In the genomic region with DNA sequence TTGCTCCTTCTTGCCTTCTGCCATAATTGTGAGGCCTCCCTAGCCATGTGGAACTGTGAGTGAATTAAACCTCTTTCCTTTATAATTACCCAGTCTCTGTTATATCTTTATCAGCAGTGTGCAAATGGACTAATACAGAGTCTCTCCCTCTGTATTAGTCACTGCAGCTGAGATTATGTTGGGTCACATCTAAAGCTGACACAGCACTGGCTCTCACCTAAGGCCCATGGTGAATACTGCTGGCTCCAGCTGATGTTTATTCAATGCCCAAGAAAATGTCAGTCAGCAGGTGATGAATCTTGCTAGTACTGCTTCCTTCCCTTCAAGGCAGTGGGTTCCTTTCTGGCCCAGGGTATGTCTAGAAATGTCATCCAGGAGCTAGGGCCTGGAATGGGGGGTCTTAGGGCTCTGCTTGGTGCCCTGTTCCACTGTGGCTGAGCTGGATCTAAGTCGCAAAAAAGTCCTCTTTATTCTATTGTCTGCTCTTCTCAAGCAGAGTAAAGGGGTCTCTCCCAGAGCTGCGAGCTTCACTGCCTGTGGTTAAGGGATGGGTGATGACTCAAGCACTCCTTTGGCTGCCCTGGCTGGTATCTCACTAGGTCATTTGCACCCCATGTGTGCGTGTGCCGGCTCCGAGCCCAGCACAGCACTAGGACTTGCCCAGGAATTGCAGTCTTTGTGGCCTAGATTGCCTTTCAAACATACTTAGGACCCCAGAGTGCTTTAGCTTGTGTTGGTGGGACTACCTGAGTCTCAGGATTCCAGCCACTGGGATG, we compare ENCODE assay signal across 27 cellular contexts. TPM values are rescaled to one million over a fixed set of nuclear protein-coding genes. Genes with fewer than 3 reads are reported as not detected.
DNase-seq lines count a peak whose midpoint lies in the region; ATAC-seq and TF ChIP-seq lines count a peak whose summit lies in the region.
"Had no signal": no experiment of that assay in that cellular context is flagged by ENCODE, and none has a peak within 500 bp of the region (broad histone marks: within the 10 kb centered on the region; RNA-seq: fewer than 3 reads in every experiment).

No MANE protein-coding gene starts in this region.

- H3K9me3 Mint-ChIP-seq in GM23338, result peaks cover 7% of the 10 kb centered on the region
- peaks cover 2% of the 10 kb centered on the region for H3K9me3 Mint-ChIP-seq in endodermal cell
- peaks cover 11% of the 10 kb centered on the region for H3K9me3 Mint-ChIP-seq in neural progenitor cell

- H3K27ac ChIP-seq in GM23338 (ENCODE audit: low read depth) (no peak overlapping the region), PC-3 (ENCODE audit: low read length) (no peak overlapping the region), endodermal cell (ENCODE audit: low read depth, low read length) (no peak overlapping the region), neural progenitor cell (no peak overlapping the region)
- H3K27ac ChIP-seq: coronary artery, left ventricle myocardium inferior, psoas muscle, RWPE1 had no signal

- H3K27ac Mint-ChIP-seq in GM23338 (no peak overlapping the region), endodermal cell (no peak overlapping the region), neural progenitor cell (no peak overlapping the region)
- H3K27ac Mint-ChIP-seq: activated naive CD8-positive, alpha-beta T cell treated with anti-CD3 and anti-CD28 coated beads for 36 hours; brain; CD4-positive, alpha-beta T cell had no signal

- intact Hi-C loops in PC-3 (cut with micrococcal nuclease), result no loop called here
- intact Hi-C loops in sciatic nerve (cut with DNase I), result no loop called here
- intact Hi-C loops in posterior vena cava (cut with DNase I), result no loop called here

- BruUV-seq in PC-3 (replicated peaks; lab: Mats Ljungman, UMichigan), result no TSS peak

- POLR2A ChIA-PET in PC-3 (lab: Charles Lee; ENCODE audit: unreplicated experiment), result no interaction called here

- no peak for DNase-seq in GM23338 (ENCODE audit: low spot score)
- peak; percentile 9 for DNase-seq in PC-3
- DNase-seq in endodermal cell, result peak; percentile 42
- no peak for DNase-seq in neural progenitor cell (ENCODE audit: low spot score)
- no peak for DNase-seq in sciatic nerve (ENCODE audit: low spot score)
- DNase-seq in posterior vena cava (ENCODE audit: low spot score), result no peak
- DNase-seq: activated CD4-positive, alpha-beta T cell treated with anti-CD3 and anti-CD28 coated beads, Interleukin-2, amount 50 U/mL, for 1 hour; activated CD8-positive, alpha-beta memory T cell treated with anti-CD3 and anti-CD28 coated beads, Interleukin-2, amount 50 U/mL, for 4 hours; activated naive CD8-positive, alpha-beta T cell treated with anti-CD3 and anti-CD28 coated beads for 36 hours; CD4-positive, alpha-beta T cell; head of caudate nucleus; left ventricle myocardium inferior; mucosa of descending colon; NCI-H1436 treated with DMSO at 0.1 percent for 48 hours; NCI-H510A; psoas muscle; small intestine; stimulated activated CD4-positive, alpha-beta T cell treated with anti-CD3 and anti-CD28 coated beads, Interleukin-2, amount 100 ng/mL, for 48 hours; stimulated activated naive CD4-positive, alpha-beta T cell had no signal

- no peaks in the 10 kb centered on the region for H3K36me3 ChIP-seq in GM23338 (ENCODE audit: insufficient read depth)
- no peaks in the 10 kb centered on the region for H3K36me3 ChIP-seq in PC-3 (ENCODE audit: low read depth, low read length)
- H3K36me3 ChIP-seq in endodermal cell (ENCODE audit: control insufficient read depth, insufficient read depth, low read length), result no peaks in the 10 kb centered on the region
- H3K36me3 ChIP-seq in neural progenitor cell, result no peaks in the 10 kb centered on the region
- H3K36me3 ChIP-seq: left ventricle myocardium inferior had no signal

- no peak overlapping the region for H3K4me3 ChIP-seq in GM23338
- H3K4me3 ChIP-seq in PC-3 (ENCODE audit: low read length), result no peak overlapping the region
- no peak overlapping the region for H3K4me3 ChIP-seq in endodermal cell (ENCODE audit: low read length)
- H3K4me3 ChIP-seq in neural progenitor cell, result no peak overlapping the region
- H3K4me3 ChIP-seq: coronary artery, GM12878, left ventricle myocardium inferior, mucosa of descending colon, psoas muscle had no signal

- no peak overlapping the region for H3K4me3 Mint-ChIP-seq in GM23338
- H3K4me3 Mint-ChIP-seq in endodermal cell, result no peak overlapping the region
- H3K4me3 Mint-ChIP-seq in neural progenitor cell, result no peak overlapping the region
- H3K4me3 Mint-ChIP-seq: activated naive CD8-positive, alpha-beta T cell treated with anti-CD3 and anti-CD28 coated beads for 36 hours; brain; CD4-positive, alpha-beta T cell had no signal

- H3F3A ChIP-seq in GM23338 (replicated peaks; ENCODE audit: low read depth) (no peaks in the 10 kb centered on the region), PC-3 (ENCODE audit: low read length, unreplicated experiment) (no peaks in the 10 kb centered on the region), neural progenitor cell (ENCODE audit: low read depth) (no peaks in the 10 kb centered on the region)

- ATAC-seq in GM23338, result no peak
- ATAC-seq in PC-3, result no peak
- ATAC-seq in sciatic nerve, result no peak
- ATAC-seq in GM19328 (IDR thresholded peaks at IDR 0.05; ENCODE audit: unreplicated experiment), result no peak
- no peak for ATAC-seq in GM21717 (IDR thresholded peaks at IDR 0.05; ENCODE audit: unreplicated experiment)
- ATAC-seq: GM12878, mucosa of descending colon, SK-N-SH treated with all-trans-retinoic acid at 6 μM for 48 hours had no signal

- H3K9me2 ChIP-seq in GM23338 (ENCODE audit: insufficient read depth), result no peaks in the 10 kb centered on the region; the same call in 1 of the 2 replicates
- H3K9me2 ChIP-seq in PC-3 (replicated peaks; ENCODE audit: low read length), result no peaks in the 10 kb centered on the region

- H3K27me3 ChIP-seq in GM23338 (ENCODE audit: insufficient read depth) (no peaks in the 10 kb centered on the region), PC-3 (ENCODE audit: low read length) (no peaks in the 10 kb centered on the region), endodermal cell (ENCODE audit: control insufficient read depth, insufficient read depth, low read length, poor library complexity, severe bottlenecking) (no peaks in the 10 kb centered on the region), neural progenitor cell (no peaks in the 10 kb centered on the region)

- no peak overlapping the region for H3K4me2 ChIP-seq in GM23338
- no peak overlapping the region for H3K4me2 ChIP-seq in PC-3 (ENCODE audit: low read length)
- H3K4me2 ChIP-seq in neural progenitor cell, result no peak overlapping the region

- H2AFZ ChIP-seq in GM23338 (peak overlapping the region; percentile 49; the same call in 1 of the 2 replicates), PC-3 (ENCODE audit: low read length) (no peak overlapping the region), neural progenitor cell (replicated peaks) (peak overlapping the region; percentile 38)

- H3K9me3 ChIP-seq in PC-3 (ENCODE audit: low read length) (no peaks in the 10 kb centered on the region), endodermal cell (ENCODE audit: control insufficient read depth, low read length) (peaks cover 7% of the 10 kb centered on the region), neural progenitor cell (ENCODE audit: low read depth) (no peaks in the 10 kb centered on the region)
- H3K9me3 ChIP-seq: mucosa of descending colon had no signal

- H3K36me3 Mint-ChIP-seq in GM23338 (ENCODE audit: low read depth), result no peaks in the 10 kb centered on the region; the same call in 2 of the 3 replicates
- no peaks in the 10 kb centered on the region for H3K36me3 Mint-ChIP-seq in endodermal cell (ENCODE audit: low read depth)
- no peaks in the 10 kb centered on the region for H3K36me3 Mint-ChIP-seq in neural progenitor cell
- H3K36me3 Mint-ChIP-seq: activated naive CD8-positive, alpha-beta T cell treated with anti-CD3 and anti-CD28 coated beads for 36 hours; brain had no signal

- H4K20me1 ChIP-seq in GM23338 (replicated peaks; ENCODE audit: insufficient read depth), result no peaks in the 10 kb centered on the region
- no peaks in the 10 kb centered on the region for H4K20me1 ChIP-seq in PC-3 (ENCODE audit: low read length)
- H4K20me1 ChIP-seq in neural progenitor cell (ENCODE audit: low read depth), result no peaks in the 10 kb centered on the region

- peaks cover 3% of the 10 kb centered on the region; the same call in 2 of the 3 replicates for H3K4me1 Mint-ChIP-seq in GM23338
- no peaks in the 10 kb centered on the region for H3K4me1 Mint-ChIP-seq in endodermal cell
- no peaks in the 10 kb centered on the region for H3K4me1 Mint-ChIP-seq in neural progenitor cell
- H3K4me1 Mint-ChIP-seq: activated naive CD8-positive, alpha-beta T cell treated with anti-CD3 and anti-CD28 coated beads for 36 hours; brain had no signal

- TF ChIP-seq CTCF in GM23338 (conservative IDR thresholded peaks at IDR 0.05; ENCODE audit: low read depth in 2 of 2) (no peak), PC-3 (conservative IDR thresholded peaks at IDR 0.05; ENCODE audit: low read depth, low read length) (no peak), endodermal cell (conservative IDR thresholded peaks at IDR 0.05) (no peak), neural progenitor cell (IDR thresholded peaks at IDR 0.05) (no peak)

- H3K9ac ChIP-seq in PC-3 (ENCODE audit: low read length) (no peak overlapping the region), endodermal cell (ENCODE audit: extremely low read depth, low read length, poor library complexity, severe bottlenecking) (no peak overlapping the region), neural progenitor cell (no peak overlapping the region)

- WGBS in endodermal cell (ENCODE audit: insufficient coverage in 1 of 2, insufficient read length in 1 of 2), 2 experiments, result 90 to 100% methylated on average over 5 of the region's 5 CpGs

- no peaks in the 10 kb centered on the region for H3K27me3 Mint-ChIP-seq in GM23338 (ENCODE audit: insufficient read depth, low read depth, poor library complexity)
- H3K27me3 Mint-ChIP-seq in endodermal cell (ENCODE audit: insufficient read depth), result no peaks in the 10 kb centered on the region
- no peaks in the 10 kb centered on the region for H3K27me3 Mint-ChIP-seq in neural progenitor cell (ENCODE audit: insufficient read depth, low read depth)
- H3K27me3 Mint-ChIP-seq: activated naive CD8-positive, alpha-beta T cell treated with anti-CD3 and anti-CD28 coated beads for 36 hours; CD4-positive, alpha-beta T cell had no signal

- CTCF ChIA-PET in PC-3 (lab: Charles Lee), result no interaction called here

- no peaks in the 10 kb centered on the region for H3K79me2 ChIP-seq in GM23338 (replicated peaks; ENCODE audit: insufficient read depth)
- H3K79me2 ChIP-seq in PC-3 (ENCODE audit: low read length), result no peaks in the 10 kb centered on the region
- no peaks in the 10 kb centered on the region for H3K79me2 ChIP-seq in neural progenitor cell (ENCODE audit: low read depth)

- no peaks in the 10 kb centered on the region for H3K4me1 ChIP-seq in GM23338 (ENCODE audit: insufficient read depth)
- no peaks in the 10 kb centered on the region; the same call in 1 of the 2 replicates for H3K4me1 ChIP-seq in PC-3 (ENCODE audit: insufficient read depth, low read length)
- H3K4me1 ChIP-seq in endodermal cell (ENCODE audit: control insufficient read depth, insufficient read depth, low read length), result no peaks in the 10 kb centered on the region
- no peaks in the 10 kb centered on the region for H3K4me1 ChIP-seq in neural progenitor cell
- H3K4me1 ChIP-seq: psoas muscle had no signal

RNA-seq across cellular contexts. Expression of a gene that starts 29.9 kb away (rescaled TPM):
- 3.5 and 5.7 TPM in 2 replicates for total RNA-seq in GM23338 (2014; rRNA removed; shearing (Covaris generic))
- polyA plus RNA-seq in GM23338 (2016; fragmentation: Nextera tagmentation; extraction: Ambion mirVana), result 14.6 and 18.8 TPM in 2 replicates
- total RNA-seq in PC-3 (2014; rRNA removed) (1.4 and 1.5 TPM in 2 replicates), endodermal cell (1 to 10 TPM; 2.8 to 6.1 TPM), neural progenitor cell (ENCODE audit: low replicate concordance) (5.5 and 9.3 TPM in 2 replicates), sciatic nerve (18.1 TPM), posterior vena cava (under 1 TPM; 0.43 to 0.93 TPM)
- polyA plus RNA-seq in endodermal cell (2013, experiment 1 of 2), result 3.7 TPM
- polyA plus RNA-seq in endodermal cell (2013, experiment 2 of 2), result 2.4 TPM
- total RNA-seq: activated naive CD8-positive, alpha-beta T cell treated with anti-CD3 and anti-CD28 coated beads for 36 hours; CD4-positive, alpha-beta T cell had no signal
- polyA plus RNA-seq: GM12878, neural cell had no signal

Comparison
In these comparisons a context has a peak if more than half of its experiments do, and no peak if none do; other contexts are left out.
1. DNase-seq: peak in PC-3 (single experiment) and endodermal cell (single experiment); none in GM23338 (single experiment), neural progenitor cell (single experiment), sciatic nerve (single experiment) and posterior vena cava (single experiment).